Comparison of ENCODE assay signal across 8 cellular contexts in genomic region chr10:132142396-132143161, GRCh38. TPM values are rescaled to one million over a fixed set of nuclear protein-coding genes. Genes with fewer than 3 reads are reported as not detected.
DNase-seq lines count a peak whose midpoint lies in the region; ATAC-seq and TF ChIP-seq lines count a peak whose summit lies in the region.

No MANE protein-coding gene starts in this region.

- no peaks in the 10 kb centered on the region for H3K4me1 Mint-ChIP-seq in T-cell

- in situ Hi-C loops in astrocyte of the spinal cord (cut with HindIII; ENCODE audit: low sequenced_read_pairs) = no loop called here

- POLR2A ChIA-PET in T-cell (lab: Charles Lee) = no interaction called here

- H3K4me3 ChIP-seq in astrocyte of the spinal cord (ENCODE audit: low read depth, low read length) = no peak overlapping the region

- no peaks in the 10 kb centered on the region for H3K9me3 Mint-ChIP-seq in T-cell

- H3K27me3 Mint-ChIP-seq in T-cell = peaks cover 0 to 4% of the 10 kb centered on the region in 2 donors

- no peak overlapping the region for H3K27ac Mint-ChIP-seq in T-cell

- TF ChIP-seq CTCF in GM10266 (IDR thresholded peaks at IDR 0.05; ENCODE audit: control insufficient read depth, insufficient read depth, low read depth, missing control alignments) = peak; percentile 79
- TF ChIP-seq CTCF in astrocyte of the spinal cord (IDR thresholded peaks at IDR 0.05; ENCODE audit: low read depth, low read length) = peak; percentile 69

- CTCF ChIA-PET in T-cell (lab: Charles Lee) = no interaction called here

- no peak overlapping the region for H3K4me3 Mint-ChIP-seq in T-cell

- H3K36me3 Mint-ChIP-seq in T-cell = no peaks in the 10 kb centered on the region

- DNase-seq in GM10266 (ENCODE audit: extremely low spot score) = peak; percentile 89
- DNase-seq in T-cell = peak in 28 of 34 experiments; percentile 18 to 54 (median 40)
- DNase-seq in astrocyte of the spinal cord (ENCODE audit: low read depth, low spot score) = no peak
- DNase-seq in iris pigment epithelial cell (ENCODE audit: low read depth) = peak; percentile 5
- peak; percentile 49 for DNase-seq in stimulated activated CD4-positive, alpha-beta T cell treated with anti-CD3 and anti-CD28 coated beads, Interleukin-4, amount 100 ng/mL, for 24 hours

- ATAC-seq in HG02642 (IDR thresholded peaks at IDR 0.05; ENCODE audit: poor library complexity, unreplicated experiment) = peak; percentile 60
- ATAC-seq in T-cell (replicated peaks in 1 of 4) = peak; percentile 62 to 90 (median 66)
- ATAC-seq in GM18517 (IDR thresholded peaks at IDR 0.05; ENCODE audit: unreplicated experiment) = no peak
- no peak for ATAC-seq in HG02610 (IDR thresholded peaks at IDR 0.05; ENCODE audit: unreplicated experiment)

RNA-seq across cellular contexts. Expression of gene DPYSL4, which starts 44.2 kb away (rescaled TPM):
- 1 to 10 TPM in 4 of 5 donors, under 1 TPM in 1; 0.66 to 3.9 (median 3.2) TPM for total RNA-seq in T-cell

Comparison
In these comparisons a context has a peak if more than half of its experiments do, and no peak if none do; other contexts are left out.
1. ATAC-seq: peak in HG02642 (single experiment) and T-cell (4 of 4); none in GM18517 (single experiment) and HG02610 (single experiment).